ENCODE assay signal across 16 cellular contexts in genomic region chr1:2861143-2861987, GRCh38. TPM values are rescaled to one million over a fixed set of nuclear protein-coding genes. Genes with fewer than 3 reads are reported as not detected.
A peak's percentile ranks its signal among the peaks of the same experiment; 100 is the strongest.
DNase-seq lines count a peak whose midpoint lies in the region; ATAC-seq, FAIRE-seq and TF ChIP-seq lines count a peak whose summit lies in the region.
"Had no signal": no experiment of that assay in that cellular context is flagged by ENCODE, and none has a peak within 500 bp of the region (broad histone marks: within the 10 kb centered on the region; RNA-seq: fewer than 3 reads in every experiment).

No MANE protein-coding gene starts in this region.

- H3K79me2 ChIP-seq in HepG2 (ENCODE audit: insufficient read depth, low read length), result no peaks in the 10 kb centered on the region

- H3K36me3 ChIP-seq in right lobe of liver (no peaks in the 10 kb centered on the region), HepG2 (replicated peaks in 1 of 2; ENCODE audit: control insufficient read depth in 1 of 2, insufficient read depth in 2 of 2, low read length in 2 of 2) (no peaks in the 10 kb centered on the region), neuronal stem cell (replicated peaks in 1 of 2; ENCODE audit: control insufficient read depth in 2 of 2, insufficient read depth in 2 of 2, low read length in 2 of 2) (no peaks in the 10 kb centered on the region), aorta (ENCODE audit: control insufficient read depth in 1 of 2, insufficient read depth in 2 of 2, low read length in 1 of 2) (no peaks in the 10 kb centered on the region)
- H3K36me3 ChIP-seq: BE2C had no signal

- H3K27me3 Mint-ChIP-seq in progenitor cell of endocrine pancreas, result no peaks in the 10 kb centered on the region

- WGBS in right lobe of liver (ENCODE audit: insufficient coverage, low coverage, low lambda C conversion rate, missing lambda C conversion rate), result 50% methylated on average over 2 of the region's 19 CpGs
- no CpG with 5 or more reads among the region's 19 CpGs for WGBS in HepG2 (ENCODE audit: low lambda C conversion rate)
- WGBS in neuronal stem cell (ENCODE audit: extremely low coverage in 2 of 2, insufficient read length in 2 of 2, insufficient replicate concordance in 1 of 2), 2 donors, result no CpG with 5 or more reads among the region's 19 CpGs
- 85 to 88% methylated on average over 19 of the region's 19 CpGs for WGBS in aorta, 2 donors

- POLR2A ChIA-PET in HepG2 (lab: Yijun Ruan, JAX), result no interaction called here

- FAIRE-seq in HepG2 (lab: Jason Lieb, UNC), result no peak
- FAIRE-seq: A549, HTR-8/SVneo had no signal

- H3K4me1 Mint-ChIP-seq in progenitor cell of endocrine pancreas (ENCODE audit: low read depth), result no peaks in the 10 kb centered on the region
- peaks cover 8% of the 10 kb centered on the region for H3K4me1 Mint-ChIP-seq in stimulated activated effector memory CD8-positive, alpha-beta T cell treated with anti-CD3 and anti-CD28 coated beads, Interleukin-12 subunit alpha, Interleukin-12 subunit beta, amount 100 ng/mL, for 72 hours
- H3K4me1 Mint-ChIP-seq: CD8-positive, alpha-beta memory T cell had no signal

- no peak overlapping the region for H4K8ac ChIP-seq in neuronal stem cell (ENCODE audit: low read depth, low read length)

- no peak overlapping the region for H3K9ac ChIP-seq in HepG2 (ENCODE audit: insufficient read depth, low read depth, low read length)
- H3K9ac ChIP-seq in neuronal stem cell (ENCODE audit: low read depth, low read length, poor library complexity), result no peak overlapping the region

- H2BK15ac ChIP-seq in neuronal stem cell (ENCODE audit: low read length), result peak overlapping the region; percentile 89

- H3K27me3 ChIP-seq in right lobe of liver (no peaks in the 10 kb centered on the region), HepG2 (ENCODE audit: control insufficient read depth in 1 of 2, insufficient read depth in 2 of 2, low read length in 2 of 2) (peaks cover 15 to 68% of the 10 kb centered on the region in 2 experiments), neuronal stem cell (ENCODE audit: control insufficient read depth in 3 of 3, insufficient read depth in 3 of 3, low read depth in 1 of 3, low read length in 3 of 3) (peaks cover 0 to 39% (median 0%) of the 10 kb centered on the region in 3 experiments), aorta (ENCODE audit: control insufficient read depth in 1 of 2, insufficient read depth in 2 of 2, low read length in 1 of 2) (no peaks in the 10 kb centered on the region)

- H3K27ac Mint-ChIP-seq in progenitor cell of endocrine pancreas, result no peak overlapping the region
- H3K27ac Mint-ChIP-seq in stimulated activated effector memory CD8-positive, alpha-beta T cell treated with anti-CD3 and anti-CD28 coated beads, Interleukin-12 subunit alpha, Interleukin-12 subunit beta, amount 100 ng/mL, for 72 hours, result no peak overlapping the region
- H3K27ac Mint-ChIP-seq: CD8-positive, alpha-beta memory T cell; HFFc6 had no signal

- H3K9me3 Mint-ChIP-seq in progenitor cell of endocrine pancreas (ENCODE audit: low read depth), result peaks cover 22% of the 10 kb centered on the region
- peaks cover 3% of the 10 kb centered on the region for H3K9me3 Mint-ChIP-seq in stimulated activated effector memory CD8-positive, alpha-beta T cell treated with anti-CD3 and anti-CD28 coated beads, Interleukin-12 subunit alpha, Interleukin-12 subunit beta, amount 100 ng/mL, for 72 hours
- H3K9me3 Mint-ChIP-seq: CD8-positive, alpha-beta memory T cell had no signal

- H2BK120ac ChIP-seq in neuronal stem cell (ENCODE audit: low read depth, low read length), result no peak overlapping the region

- H3K14ac ChIP-seq in neuronal stem cell (ENCODE audit: low read length), result peak overlapping the region; percentile 38

- no peak overlapping the region for H3K4me2 ChIP-seq in HepG2 (ENCODE audit: low read depth, low read length)
- no peak overlapping the region for H3K4me2 ChIP-seq in neuronal stem cell (ENCODE audit: insufficient read depth, low read length, poor library complexity, severe bottlenecking)
- H3K4me2 ChIP-seq: A549 had no signal

- in situ Hi-C loops in HepG2 (cut with HindIII; ENCODE audit: extremely low pct_ligation_motif_present, low pct_unique_long_range_greater_than_20kb), result no loop called here

- no peaks in the 10 kb centered on the region for H3K79me1 ChIP-seq in neuronal stem cell (ENCODE audit: low read depth, low read length)

- ATAC-seq in right lobe of liver (no peak), HepG2 (no peak), aorta (ENCODE audit: low FRiP score) (no peak)
- no peak for ATAC-seq in stimulated activated effector memory CD8-positive, alpha-beta T cell treated with anti-CD3 and anti-CD28 coated beads, Interleukin-12 subunit alpha, Interleukin-12 subunit beta, amount 100 ng/mL, for 72 hours

- no peak overlapping the region for H3K4me3 Mint-ChIP-seq in progenitor cell of endocrine pancreas (ENCODE audit: low read depth)
- no peak overlapping the region for H3K4me3 Mint-ChIP-seq in stimulated activated effector memory CD8-positive, alpha-beta T cell treated with anti-CD3 and anti-CD28 coated beads, Interleukin-12 subunit alpha, Interleukin-12 subunit beta, amount 100 ng/mL, for 72 hours
- H3K4me3 Mint-ChIP-seq: CD8-positive, alpha-beta memory T cell; HFFc6 had no signal

- H2BK5ac ChIP-seq in neuronal stem cell (ENCODE audit: low read length), result peak overlapping the region; percentile 39

- H2AK5ac ChIP-seq in neuronal stem cell (ENCODE audit: low read depth, low read length), result peak overlapping the region; percentile 92

- intact Hi-C loops in right lobe of liver (cut with DNase I), result no loop called here
- intact Hi-C loops in HepG2 (cut with micrococcal nuclease; ENCODE audit: unreplicated experiment), result no loop called here
- intact Hi-C loops in aorta (cut with DNase I), result no loop called here

- peak overlapping the region; percentile 85 for H3K18ac ChIP-seq in neuronal stem cell (ENCODE audit: low read length)

- H3K27ac ChIP-seq in right lobe of liver (no peak overlapping the region), HepG2 (ENCODE audit: extremely low read length, insufficient read depth, low read length) (no peak overlapping the region), VCaP (no peak overlapping the region), neuronal stem cell (replicated peaks; ENCODE audit: low read length) (no peak overlapping the region), aorta (ENCODE audit: low read depth in 1 of 2, low read length in 2 of 2) (no peak overlapping the region)
- H3K27ac ChIP-seq: A549 had no signal

- TF ChIP-seq POLR2A in right lobe of liver (IDR thresholded peaks at IDR 0.05) (no peak), HepG2 (IDR thresholded peaks at IDR 0.05; ENCODE audit: insufficient read depth in 1 of 2, low read depth in 2 of 2, low read length in 2 of 2) (no peak)

- peak overlapping the region; percentile 53 for H4K91ac ChIP-seq in neuronal stem cell (ENCODE audit: low read depth, low read length, poor library complexity)

- H2BK12ac ChIP-seq in neuronal stem cell (ENCODE audit: low read length), result no peak overlapping the region

- TF ChIP-seq RAD21 in HepG2 (CRISPR knock-in tag; IDR thresholded peaks at IDR 0.05), result no peak

- H3K23ac ChIP-seq in neuronal stem cell (ENCODE audit: low read depth, low read length, poor library complexity), result no peak overlapping the region

- BruUV-seq in HepG2 (replicated peaks; lab: Mats Ljungman, UMichigan), result no TSS peak

- H2AFZ ChIP-seq in HepG2 (ENCODE audit: low read length) (no peak overlapping the region), neuronal stem cell (ENCODE audit: low read length) (no peak overlapping the region)

- no peak overlapping the region for H3K4ac ChIP-seq in neuronal stem cell (ENCODE audit: low read length)

- no peak overlapping the region for H3K4me3 ChIP-seq in right lobe of liver
- H3K4me3 ChIP-seq in HepG2 (replicated peaks in 1 of 3; ENCODE audit: insufficient read depth in 1 of 3, low read depth in 2 of 3, low read length in 3 of 3), result no peak overlapping the region
- H3K4me3 ChIP-seq in neuronal stem cell (ENCODE audit: low read length in 2 of 2), result no peak overlapping the region
- no peak overlapping the region for H3K4me3 ChIP-seq in aorta (ENCODE audit: low read length in 2 of 2)
- H3K4me3 ChIP-seq: A549 had no signal

- H3K9me3 ChIP-seq in right lobe of liver, result no peaks in the 10 kb centered on the region
- H3K9me3 ChIP-seq in HepG2 (ENCODE audit: low read length), result no peaks in the 10 kb centered on the region
- H3K9me3 ChIP-seq in neuronal stem cell (replicated peaks in 1 of 2; ENCODE audit: control insufficient read depth in 2 of 2, insufficient read depth in 1 of 2, low read depth in 1 of 2, low read length in 2 of 2), result peaks cover 0 to 5% of the 10 kb centered on the region in 2 donors
- H3K9me3 ChIP-seq in aorta (ENCODE audit: control insufficient read depth, low read length), result no peaks in the 10 kb centered on the region
- H3K9me3 ChIP-seq: A549, BE2C, Caco-2 had no signal

- H3K36me3 Mint-ChIP-seq in progenitor cell of endocrine pancreas (ENCODE audit: insufficient read depth), result peaks cover 6% of the 10 kb centered on the region
- no peaks in the 10 kb centered on the region for H3K36me3 Mint-ChIP-seq in stimulated activated effector memory CD8-positive, alpha-beta T cell treated with anti-CD3 and anti-CD28 coated beads, Interleukin-12 subunit alpha, Interleukin-12 subunit beta, amount 100 ng/mL, for 72 hours
- H3K36me3 Mint-ChIP-seq: CD8-positive, alpha-beta memory T cell had no signal

- peak in 2 of 3 donors; percentile 11 to 35 for DNase-seq in right lobe of liver
- DNase-seq in HepG2 (ENCODE audit: low spot score), result no peak
- no peak for DNase-seq in neuronal stem cell (ENCODE audit: low spot score)
- peak; percentile 29 to 65 for DNase-seq in aorta
- DNase-seq in progenitor cell of endocrine pancreas (ENCODE audit: low spot score, unreplicated experiment), result no peak
- no peak for DNase-seq in stimulated activated effector memory CD8-positive, alpha-beta T cell treated with anti-CD3 and anti-CD28 coated beads, Interleukin-12 subunit alpha, Interleukin-12 subunit beta, amount 100 ng/mL, for 72 hours (ENCODE audit: low spot score in 2 of 2)
- DNase-seq: BE2C; Caco-2; CD8-positive, alpha-beta memory T cell; DMS53; GF-D8; HCEC 1CT; HFFc6 had no signal

- H3K4me1 ChIP-seq in right lobe of liver, result no peaks in the 10 kb centered on the region
- no peaks in the 10 kb centered on the region for H3K4me1 ChIP-seq in HepG2 (ENCODE audit: insufficient read depth, low read length)
- H3K4me1 ChIP-seq in neuronal stem cell (ENCODE audit: control insufficient read depth in 2 of 2, insufficient read depth in 1 of 2, low read depth in 1 of 2, low read length in 2 of 2), result peaks cover 0 to 5% of the 10 kb centered on the region in 2 donors
- H3K4me1 ChIP-seq in aorta (ENCODE audit: control insufficient read depth in 1 of 2, insufficient read depth in 2 of 2, low read length in 2 of 2), result no peaks in the 10 kb centered on the region
- H3K4me1 ChIP-seq: A549, BE2C, Caco-2 had no signal

- TF ChIP-seq CTCF in right lobe of liver (IDR thresholded peaks at IDR 0.05) (no peak), HepG2 (CRISPR knock-in tag; IDR thresholded peaks at IDR 0.05) (no peak), VCaP (conservative IDR thresholded peaks at IDR 0.05) (peak; percentile 48; the same call in 1 of the 2 replicates), progenitor cell of endocrine pancreas (IDR thresholded peaks at IDR 0.05; ENCODE audit: unreplicated experiment) (no peak)

- CTCF ChIA-PET in HepG2 (lab: Yijun Ruan, JAX; ENCODE audit: low intra/inter-chr PET ratio, low total read pairs), result no interaction called here

- no peaks in the 10 kb centered on the region; the same call in 1 of the 2 replicates for H4K20me1 ChIP-seq in HepG2 (ENCODE audit: insufficient read depth, low read length)

- TF ChIP-seq EP300 in HepG2 (IDR thresholded peaks at IDR 0.05; ENCODE audit: low read depth in 2 of 2, low read length in 2 of 2), result no peak
- no peak for TF ChIP-seq EP300 in HepG2 (CRISPR knock-in tag; IDR thresholded peaks at IDR 0.05; ENCODE audit: borderline replicate concordance)

RNA-seq across cellular contexts. Expression of gene TTC34, which starts 59.9 kb away (rescaled TPM):
- under 1 TPM in 5 of 6 experiments, not detected in 1; 0.06 to 0.23 (median 0.18) TPM for total RNA-seq in right lobe of liver
- total RNA-seq in HepG2 (2016; rRNA removed; fragmentation: Illumina TruSeq; extraction: Trizol), result 0.07 TPM in 1 of 2 replicates, not detected in the other
- not detected in 2 replicates for total RNA-seq in HepG2 (2016; cell fraction: cytosol; rRNA removed; fragmentation: Illumina TruSeq; extraction: Trizol; ENCODE audit: low read depth)
- total RNA-seq in HepG2 (2016; cell fraction: insoluble cytoplasmic fraction; rRNA removed; fragmentation: Illumina TruSeq; extraction: Trizol), result 0.09 TPM in 1 of 2 replicates, not detected in the other
- 0.03 TPM in 1 of 2 replicates, not detected in the other for total RNA-seq in HepG2 (2016; cell fraction: membrane; rRNA removed; fragmentation: Illumina TruSeq; extraction: Trizol)
- 0.22 and 0.31 TPM in 2 replicates for total RNA-seq in HepG2 (2016; cell fraction: nucleus; rRNA removed; fragmentation: Illumina TruSeq; extraction: Trizol)
- 0.11 and 0.13 TPM in 2 replicates for polyA plus RNA-seq in HepG2 (2011; rRNA removed)
- 0.01 and 0.03 TPM in 2 replicates for polyA plus RNA-seq in HepG2 (2011; cell fraction: cytosol; rRNA removed)
- 1.1 and 1.5 TPM in 2 replicates for polyA plus RNA-seq in HepG2 (2011; cell fraction: nucleus; rRNA removed)
- 0.08 and 0.16 TPM in 2 replicates for polyA plus RNA-seq in HepG2 (2012)
- 0.01 TPM in 1 of 2 replicates, not detected in the other for polyA plus RNA-seq in HepG2 (2016; cell fraction: cytosol; fragmentation: Illumina TruSeq; extraction: Trizol; ENCODE audit: low read depth)
- polyA plus RNA-seq in HepG2 (2016; cell fraction: insoluble cytoplasmic fraction; fragmentation: Illumina TruSeq; extraction: Trizol; ENCODE audit: low read depth), result 0.03 and 0.05 TPM in 2 replicates
- polyA plus RNA-seq in HepG2 (2016; cell fraction: membrane; fragmentation: Illumina TruSeq; extraction: Trizol; ENCODE audit: low read depth), result 0.03 TPM in 1 of 2 replicates, not detected in the other
- polyA plus RNA-seq in HepG2 (2016; cell fraction: nucleus; fragmentation: Illumina TruSeq; extraction: Trizol; ENCODE audit: insufficient read depth, low read depth), result 0.33 and 0.36 TPM in 2 replicates
- 0.84 and 0.87 TPM in 2 replicates for polyA minus RNA-seq in HepG2 (2011; rRNA and poly(A)+ RNA removed; ENCODE audit: low replicate concordance)
- 0.09 and 0.10 TPM in 2 replicates for polyA minus RNA-seq in HepG2 (2011; cell fraction: cytosol; rRNA and poly(A)+ RNA removed)
- polyA minus RNA-seq in HepG2 (2011; cell fraction: nucleus; rRNA and poly(A)+ RNA removed), result 1.7 and 2.5 TPM in 2 replicates
- 0.39 TPM for polyA plus RNA-seq in neuronal stem cell (2013, experiment 1 of 2)
- polyA plus RNA-seq in neuronal stem cell (2013, experiment 2 of 2), result 0.35 TPM
- 1 to 10 TPM in 1 of 2 donors, under 1 TPM in 1; 0.55 to 1.3 TPM for total RNA-seq in aorta
- under 1 TPM in 1 of 2 donors, not detected in 1; 0.95 TPM for polyA plus RNA-seq in aorta
- 2.8 and 3.1 TPM in 2 replicates for total RNA-seq in progenitor cell of endocrine pancreas

Comparison
In these comparisons a context has a peak if more than half of its experiments do, and no peak if none do; other contexts are left out.
1. DNase-seq: peak in right lobe of liver (2 of 3) and aorta (2 of 2); none in HepG2 (single experiment), neuronal stem cell (single experiment), progenitor cell of endocrine pancreas (single experiment) and stimulated activated effector memory CD8-positive, alpha-beta T cell treated with anti-CD3 and anti-CD28 coated beads, Interleukin-12 subunit alpha, Interleukin-12 subunit beta, amount 100 ng/mL, for 72 hours (0 of 2).